In genomic region chr12:109998241-109998903, GRCh38 we compare ENCODE assay signal across 1 cellular context.
TF ChIP-seq lines count a peak whose summit lies in the region.

No MANE protein-coding gene starts in this region.

TF ChIP-seq in HCT116, 20 proteins besides CTCF, POLR2A, EP300 and RAD21 (continued from another document):
- no peak for TF ChIP-seq ZNF274 (IDR thresholded peaks at IDR 0.05; ENCODE audit: low read depth, low read length)
- TF ChIP-seq TCF7L2 (IDR thresholded peaks at IDR 0.05; ENCODE audit: borderline replicate concordance, extremely low read depth, insufficient read depth, insufficient read length): no peak
- TF ChIP-seq FOSL1 (IDR thresholded peaks at IDR 0.05; ENCODE audit: low read depth): no peak
- TF ChIP-seq EZH2phosphoT487 (IDR thresholded peaks at IDR 0.05; ENCODE audit: borderline replicate concordance): no peak
- no peak for TF ChIP-seq POLR2AphosphoS5 (IDR thresholded peaks at IDR 0.05; ENCODE audit: low read depth, low read length)
- TF ChIP-seq CBX3 (IDR thresholded peaks at IDR 0.05; ENCODE audit: low read depth): no peak
- no peak for TF ChIP-seq EGR1 (IDR thresholded peaks at IDR 0.05; ENCODE audit: low read depth)
- TF ChIP-seq SIN3A (IDR thresholded peaks at IDR 0.05; ENCODE audit: low read depth): no peak
- no peak for TF ChIP-seq ELF1 (IDR thresholded peaks at IDR 0.05; ENCODE audit: borderline replicate concordance, low read depth)
- no peak for TF ChIP-seq CEBPB (IDR thresholded peaks at IDR 0.05; ENCODE audit: low read depth)
- TF ChIP-seq MAX (IDR thresholded peaks at IDR 0.05): no peak
- TF ChIP-seq JUND (IDR thresholded peaks at IDR 0.05): no peak
- TF ChIP-seq SP1 (IDR thresholded peaks at IDR 0.05; ENCODE audit: low read depth): no peak
